In the genomic region with DNA sequence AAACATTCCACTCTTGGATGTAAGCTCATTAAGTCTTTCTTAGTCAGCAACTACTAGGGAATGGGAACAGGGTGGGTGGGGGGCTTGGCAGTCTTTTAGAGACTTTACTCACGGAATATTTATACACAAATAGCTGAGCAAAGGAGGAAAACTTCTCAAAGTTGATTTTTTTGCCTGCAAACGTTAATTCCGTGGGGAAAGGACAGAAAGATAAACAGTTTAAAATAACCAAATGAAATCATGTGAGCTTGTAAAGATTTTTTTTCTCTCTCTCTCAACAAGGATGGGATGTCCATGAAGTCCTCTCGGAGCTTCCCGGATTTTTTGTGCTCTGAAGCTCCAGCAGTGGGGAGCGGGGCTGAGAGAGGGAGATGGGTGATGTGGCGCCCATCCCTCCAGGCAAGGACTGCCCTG, we compare ENCODE assay signal across 21 cellular contexts. TPM values are rescaled to one million over a fixed set of nuclear protein-coding genes. Genes with fewer than 3 reads are reported as not detected.
DNase-seq lines count a peak whose midpoint lies in the region; ATAC-seq and TF ChIP-seq lines count a peak whose summit lies in the region.
"Had no signal": no experiment of that assay in that cellular context is flagged by ENCODE, and none has a peak within 500 bp of the region (broad histone marks: within the 10 kb centered on the region; RNA-seq: fewer than 3 reads in every experiment).

No MANE protein-coding gene starts in this region.

- no peak overlapping the region for H3K27ac Mint-ChIP-seq in CD8-positive, alpha-beta T cell
- H3K27ac Mint-ChIP-seq: activated CD4-positive, alpha-beta T cell treated with anti-CD3 and anti-CD28 coated beads for 36 hours; B cell had no signal

- no peak overlapping the region for H3K4me3 ChIP-seq in adipocyte (ENCODE audit: low read length)
- H3K4me3 ChIP-seq in fibroblast of villous mesenchyme (ENCODE audit: low read depth, low read length), result no peak overlapping the region
- no peak overlapping the region for H3K4me3 ChIP-seq in skin epidermis
- H3K4me3 ChIP-seq in CD8-positive, alpha-beta T cell (ENCODE audit: low read depth, low read length), result no peak overlapping the region

- H3K36me3 Mint-ChIP-seq in CD8-positive, alpha-beta T cell, result no peaks in the 10 kb centered on the region

- no peaks in the 10 kb centered on the region for H3K27me3 ChIP-seq in adipocyte (replicated peaks; ENCODE audit: control insufficient read depth, insufficient read depth, low read length)
- H3K27me3 ChIP-seq in CD8-positive, alpha-beta T cell (ENCODE audit: insufficient read depth, low read length), result no peaks in the 10 kb centered on the region
- H3K27me3 ChIP-seq: neutrophil had no signal

- H3K9ac ChIP-seq in adipocyte (ENCODE audit: low read length), result peak overlapping the region; percentile 60
- H3K9ac ChIP-seq: SK-N-SH had no signal

- DNase-seq in LHCN-M2 (ENCODE audit: low read depth) (peak; percentile 45), adipocyte (ENCODE audit: low read depth) (peak; percentile 40), fibroblast of villous mesenchyme (ENCODE audit: low read depth) (peak; percentile 77), DMS79 treated with DMSO at 0.1 percent for 48 hours (lab: John Stamatoyannopoulos, UW) (no peak), kidney tubule cell (ENCODE audit: low spot score) (no peak), NCI-H187 (lab: John Stamatoyannopoulos, UW) (no peak)
- no peak for DNase-seq in CD8-positive, alpha-beta T cell
- DNase-seq: activated CD4-positive, alpha-beta T cell treated with anti-CD3 and anti-CD28 coated beads for 36 hours; activated CD8-positive, alpha-beta memory T cell treated with anti-CD3 and anti-CD28 coated beads, Interleukin-2, amount 50 U/mL, for 4 hours; activated gamma-delta T cell treated with Interleukin-2 at 50 U/mL for 16 hours; anterior cingulate cortex; cortex of kidney; erythroblast; GF-D8; midbrain; NCI-H1436; NCI-H2227 treated with DMSO at 0.1 percent for 48 hours; SK-N-SH had no signal

- no peak overlapping the region for H3K4me3 Mint-ChIP-seq in CD8-positive, alpha-beta T cell
- H3K4me3 Mint-ChIP-seq: activated CD4-positive, alpha-beta T cell treated with anti-CD3 and anti-CD28 coated beads for 36 hours; B cell had no signal

- POLR2A ChIA-PET in CD8-positive, alpha-beta T cell (lab: Charles Lee), result no interaction called here

- no peaks in the 10 kb centered on the region for H3K9me3 Mint-ChIP-seq in CD8-positive, alpha-beta T cell

- H3K9me3 ChIP-seq in adipocyte (ENCODE audit: control insufficient read depth, low read length), result no peaks in the 10 kb centered on the region
- no peaks in the 10 kb centered on the region for H3K9me3 ChIP-seq in CD8-positive, alpha-beta T cell (ENCODE audit: low read length)
- H3K9me3 ChIP-seq: neutrophil, SK-N-SH had no signal

- no peaks in the 10 kb centered on the region for H3K27me3 Mint-ChIP-seq in CD8-positive, alpha-beta T cell (ENCODE audit: low read depth)
- H3K27me3 Mint-ChIP-seq: activated CD4-positive, alpha-beta T cell treated with anti-CD3 and anti-CD28 coated beads for 36 hours; B cell had no signal

- no peaks in the 10 kb centered on the region for H3K36me3 ChIP-seq in adipocyte (ENCODE audit: control insufficient read depth, insufficient read depth, low read length, severe bottlenecking)
- no peaks in the 10 kb centered on the region for H3K36me3 ChIP-seq in CD8-positive, alpha-beta T cell (ENCODE audit: insufficient read depth, low read length)
- H3K36me3 ChIP-seq: neutrophil had no signal

- ATAC-seq in CD8-positive, alpha-beta T cell, result no peak
- ATAC-seq: activated CD4-positive, alpha-beta T cell treated with anti-CD3 and anti-CD28 coated beads for 36 hours had no signal

- peak overlapping the region in 13 of 21 experiments; percentile 8 to 83 (median 50) for H3K27ac ChIP-seq in skin epidermis
- no peak overlapping the region for H3K27ac ChIP-seq in CD8-positive, alpha-beta T cell (ENCODE audit: low read depth, low read length)
- H3K27ac ChIP-seq: neutrophil had no signal

- H3K4me1 ChIP-seq in adipocyte (ENCODE audit: control insufficient read depth, insufficient read depth, low read length), result peaks cover 60% of the 10 kb centered on the region
- no peaks in the 10 kb centered on the region for H3K4me1 ChIP-seq in CD8-positive, alpha-beta T cell (ENCODE audit: insufficient read depth, low read length)

- intact Hi-C loops in CD8-positive, alpha-beta T cell (cut with DNase I, micrococcal nuclease), result no loop called here

- H3K4me1 Mint-ChIP-seq in CD8-positive, alpha-beta T cell (ENCODE audit: low read depth), result no peaks in the 10 kb centered on the region
- H3K4me1 Mint-ChIP-seq: activated CD4-positive, alpha-beta T cell treated with anti-CD3 and anti-CD28 coated beads for 36 hours; B cell had no signal

- no peak for TF ChIP-seq CTCF in fibroblast of villous mesenchyme (IDR thresholded peaks at IDR 0.05; ENCODE audit: insufficient read depth, low read depth, low read length)
- no peak for TF ChIP-seq CTCF in CD8-positive, alpha-beta T cell (IDR thresholded peaks at IDR 0.05)

- CTCF ChIA-PET in CD8-positive, alpha-beta T cell (lab: Charles Lee), result no interaction called here

RNA-seq across cellular contexts. Expression of a gene that starts 32.2 kb away (rescaled TPM):
- 420 and 517 TPM in 2 replicates for total RNA-seq in LHCN-M2 (2014; rRNA removed)
- polyA plus RNA-seq in LHCN-M2 (2012), result 142 TPM
- total RNA-seq in fibroblast of villous mesenchyme, result 113 and 124 TPM in 2 replicates
- 100 to 1,000 TPM; 105 to 107 TPM for total RNA-seq in CD8-positive, alpha-beta T cell

RNA-seq across cellular contexts. Expression of a gene that starts 54.5 kb away (rescaled TPM):
- 115 and 134 TPM in 2 replicates for total RNA-seq in LHCN-M2 (2014; rRNA removed)
- 71.0 TPM for polyA plus RNA-seq in LHCN-M2 (2012)
- total RNA-seq in fibroblast of villous mesenchyme, result 35.8 and 51.4 TPM in 2 replicates
- total RNA-seq in CD8-positive, alpha-beta T cell, result 10 to 100 TPM; 20.7 to 24.0 TPM

Comparison
In these comparisons a context has a peak if more than half of its experiments do, and no peak if none do; other contexts are left out.
1. DNase-seq: peak in LHCN-M2 (single experiment), adipocyte (single experiment) and fibroblast of villous mesenchyme (single experiment); none in DMS79 treated with DMSO at 0.1 percent for 48 hours (single experiment), CD8-positive, alpha-beta T cell (0 of 7), kidney tubule cell (single experiment) and NCI-H187 (0 of 2).